ENCODE assay signal across 16 cellular contexts in the genomic region with DNA sequence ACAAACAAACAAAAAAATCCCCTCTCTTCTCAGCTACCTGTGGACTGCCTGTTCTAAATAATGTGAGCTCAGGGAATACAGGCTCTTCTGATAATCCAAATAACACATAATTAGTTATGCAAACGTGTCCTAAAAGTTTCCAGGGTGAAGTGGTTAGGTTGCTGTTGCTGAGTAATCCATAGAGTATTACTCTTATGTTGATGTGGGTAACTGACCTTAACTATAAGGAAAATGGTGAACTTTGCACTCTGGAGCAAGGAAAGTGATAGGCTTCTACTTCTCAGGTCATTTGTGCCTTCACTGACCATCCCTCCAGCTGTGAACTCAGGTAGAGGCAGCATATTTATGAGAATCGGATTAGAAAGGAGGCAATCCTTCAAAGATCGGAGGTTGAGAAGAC. TPM values are rescaled to one million over a fixed set of nuclear protein-coding genes. Genes with fewer than 3 reads are reported as not detected.
DNase-seq lines count a peak whose midpoint lies in the region; ATAC-seq, FAIRE-seq and TF ChIP-seq lines count a peak whose summit lies in the region.
"Had no signal": no experiment of that assay in that cellular context is flagged by ENCODE, and none has a peak within 500 bp of the region (broad histone marks: within the 10 kb centered on the region; RNA-seq: fewer than 3 reads in every experiment).

No MANE protein-coding gene starts in this region.

- 51% methylated on average over 3 of the region's 3 CpGs for WGBS in GM12878 (ENCODE audit: insufficient coverage, insufficient replicate concordance, low lambda C conversion rate, missing lambda C conversion rate)

- H3K9ac ChIP-seq in GM12878 (ENCODE audit: control insufficient read depth, insufficient read depth, low read length) = no peak overlapping the region

- H3K4me1 ChIP-seq in GM12878 (ENCODE audit: control insufficient read depth, insufficient read depth, low read length) (peaks cover 53% of the 10 kb centered on the region), gastrocnemius medialis (peaks cover 16 to 52% of the 10 kb centered on the region in 2 donors)

- H3K36me3 Mint-ChIP-seq in CD4-positive, alpha-beta T cell (ENCODE audit: low read depth) = peaks cover 82% of the 10 kb centered on the region
- peaks cover 12% of the 10 kb centered on the region for H3K36me3 Mint-ChIP-seq in IgD-negative memory B cell

- no peak for TF ChIP-seq CTCF in CD4-positive, alpha-beta T cell (IDR thresholded peaks at IDR 0.05)
- TF ChIP-seq CTCF in GM12878 (IDR thresholded peaks at IDR 0.05 in 2 of 3, conservative IDR thresholded peaks at IDR 0.05 in 1 of 3; ENCODE audit: control insufficient read depth in 2 of 3, extremely low read depth in 1 of 3, insufficient read depth in 1 of 3, low read depth in 3 of 3, low read length in 3 of 3) (no peak), gastrocnemius medialis (IDR thresholded peaks at IDR 0.05 in 4 of 5, conservative IDR thresholded peaks at IDR 0.05 in 1 of 5) (no peak)

- peak overlapping the region; percentile 94 for H3K27ac Mint-ChIP-seq in CD4-positive, alpha-beta T cell
- H3K27ac Mint-ChIP-seq in IgD-negative memory B cell = peak overlapping the region; percentile 7 to 93 (median 78)

- intact Hi-C loops in CD4-positive, alpha-beta T cell (cut with DNase I, micrococcal nuclease) = loop anchor here in 1 of 2 experiments (5.0 kb wide), 1 partner anchor 35 kb away; no protein-coding TSS in a partner anchor
- intact Hi-C loops in GM12878 (cut with micrococcal nuclease; ENCODE audit: unreplicated experiment) = no loop called here
- intact Hi-C loops in gastrocnemius medialis (cut with DNase I; ENCODE audit: low total_unique reads) = no loop called here

- H3K4me3 Mint-ChIP-seq in CD4-positive, alpha-beta T cell = peak overlapping the region; percentile 61
- H3K4me3 Mint-ChIP-seq in IgD-negative memory B cell = peak overlapping the region; percentile 42 to 86 (median 61)

- no peaks in the 10 kb centered on the region; the same call in none of the 2 replicates for H4K20me1 ChIP-seq in GM12878 (ENCODE audit: control insufficient read depth, insufficient read depth)

- H3K9me3 Mint-ChIP-seq in CD4-positive, alpha-beta T cell = no peaks in the 10 kb centered on the region
- H3K9me3 Mint-ChIP-seq in IgD-negative memory B cell = no peaks in the 10 kb centered on the region

- no peaks in the 10 kb centered on the region for H3K9me3 ChIP-seq in CD4-positive, alpha-beta T cell (ENCODE audit: control insufficient read depth, low read length)
- H3K9me3 ChIP-seq in GM12878 (replicated peaks; ENCODE audit: control insufficient read depth, insufficient read depth, low read length) (no peaks in the 10 kb centered on the region), gastrocnemius medialis (no peaks in the 10 kb centered on the region)

- no peak overlapping the region for H2AFZ ChIP-seq in GM12878 (ENCODE audit: control insufficient read depth, low read depth, low read length)

- FAIRE-seq in GM12878 (lab: Jason Lieb, UNC) = no peak
- FAIRE-seq: HepG2 had no signal

- in situ Hi-C loops in GM12878 (cut with MboI) = no loop called here
- in situ Hi-C loops in gastrocnemius medialis (cut with MboI; ENCODE audit: low sequenced_read_pairs in 4 of 4) = loop anchor here in 1 of 4 donors (25.0 kb wide), 1 partner anchor 100 kb away; no protein-coding TSS in a partner anchor

- RAD21 ChIA-PET in GM12878 (lab: Charles Lee; ENCODE audit: unreplicated experiment) = interaction anchor here (1.0 to 9.6 kb wide), 6 partner anchors 9 to 356 kb away, joined by 3 to 109 read pairs (median 16); a partner anchor contains a TSS

- peaks cover 0 to 1% of the 10 kb centered on the region in 2 experiments; a peak in 3 of 4 replicates for H3K36me3 ChIP-seq in GM12878 (ENCODE audit: control insufficient read depth in 2 of 2, insufficient read depth in 2 of 2, low read length in 1 of 2)
- no peaks in the 10 kb centered on the region for H3K36me3 ChIP-seq in gastrocnemius medialis

- no peak for TF ChIP-seq EP300 in GM12878 (IDR thresholded peaks at IDR 0.05; ENCODE audit: borderline replicate concordance in 1 of 2, control insufficient read depth in 1 of 2, low read depth in 2 of 2, low read length in 2 of 2)

- H3K4me2 ChIP-seq in GM12878 (ENCODE audit: control insufficient read depth, insufficient read depth) = peak overlapping the region; percentile 57

- no peak for TF ChIP-seq POLR2A in GM12878 (IDR thresholded peaks at IDR 0.05; ENCODE audit: low read depth, low read length)
- TF ChIP-seq POLR2A in gastrocnemius medialis (IDR thresholded peaks at IDR 0.05) = no peak

- CTCF ChIA-PET in CD4-positive, alpha-beta T cell (lab: Charles Lee) = interaction anchor here (2.1 kb wide), 1 partner anchor 11 kb away, joined by 8 read pairs; no protein-coding TSS in a partner anchor
- CTCF ChIA-PET in GM12878 (lab: Yijun Ruan, JAX) = interaction anchor here (1.1 to 4.4 kb wide), 4 partner anchors 10 to 91 kb away, joined by 4 to 26 read pairs (median 14); no protein-coding TSS in a partner anchor

- BruUV-seq in GM12878 (replicated peaks; lab: Mats Ljungman, UMichigan) = no TSS peak

- no peaks in the 10 kb centered on the region for H3K27me3 Mint-ChIP-seq in CD4-positive, alpha-beta T cell
- peaks cover 2% of the 10 kb centered on the region for H3K27me3 Mint-ChIP-seq in IgD-negative memory B cell

- ATAC-seq in CD4-positive, alpha-beta T cell (ENCODE audit: poor library complexity) = no peak
- peak; percentile 4; the same call in 2 of the 3 replicates for ATAC-seq in GM12878
- no peak for ATAC-seq in gastrocnemius medialis
- ATAC-seq in GM21515 (IDR thresholded peaks at IDR 0.05; ENCODE audit: unreplicated experiment) = no peak
- ATAC-seq in HG02759 (IDR thresholded peaks at IDR 0.05; ENCODE audit: unreplicated experiment) = no peak
- ATAC-seq: HepG2 had no signal

- H3K27ac ChIP-seq in CD4-positive, alpha-beta T cell (ENCODE audit: low read depth, low read length) = no peak overlapping the region
- H3K27ac ChIP-seq in GM12878 (ENCODE audit: control insufficient read depth, insufficient read depth) = peak overlapping the region; percentile 35; the same call in 1 of the 2 replicates
- H3K27ac ChIP-seq in gastrocnemius medialis = peak overlapping the region in 3 of 4 donors; percentile 72 to 81 (median 74)

- no peaks in the 10 kb centered on the region for H3K27me3 ChIP-seq in CD4-positive, alpha-beta T cell (ENCODE audit: control insufficient read depth, insufficient read depth, low read length)
- H3K27me3 ChIP-seq in GM12878 (replicated peaks in 1 of 2; ENCODE audit: control insufficient read depth in 2 of 2, insufficient read depth in 2 of 2, low read length in 1 of 2) (no peaks in the 10 kb centered on the region), gastrocnemius medialis (no peaks in the 10 kb centered on the region)

- no peak for TF ChIP-seq RAD21 in GM12878 (IDR thresholded peaks at IDR 0.05; ENCODE audit: insufficient read depth, low read depth, low read length)

- POLR2A ChIA-PET in CD4-positive, alpha-beta T cell (lab: Charles Lee) = interaction anchor here (0.6 to 4.1 kb wide), 4 partner anchors 11 to 86 kb away, joined by 3 to 12 read pairs (median 8); no protein-coding TSS in a partner anchor
- POLR2A ChIA-PET in GM12878 (lab: Charles Lee) = interaction anchor here (1.7 to 5.1 kb wide), 5 partner anchors 9 to 18 kb away, joined by 4 to 26 read pairs (median 8); no protein-coding TSS in a partner anchor

- peaks cover 84% of the 10 kb centered on the region for H3K79me2 ChIP-seq in GM12878 (ENCODE audit: control insufficient read depth, insufficient read depth, low read length)

- SMC1A ChIA-PET in GM12878 (lab: Charles Lee; ENCODE audit: uncharacterized antibody, unreplicated experiment) = interaction anchor here (1.0 to 9.0 kb wide), 15 partner anchors 9 to 438 kb away, joined by 3 to 112 read pairs (median 6); a partner anchor contains a TSS

- no peak for DNase-seq in CD4-positive, alpha-beta T cell
- DNase-seq in GM12878 (ENCODE audit: low read depth, low spot score) (no peak), gastrocnemius medialis (no peak), H4 (ENCODE audit: low spot score) (no peak)
- DNase-seq in stimulated activated CD4-positive, alpha-beta T cell treated with anti-CD3 and anti-CD28 coated beads, Interleukin-15, amount 100 ng/mL, for 24 hours = no peak
- DNase-seq: activated CD4-positive, CD25-positive, alpha-beta regulatory T cell; midbrain; NCI-H1436; NCI-H526 treated with DMSO at 0.1 percent for 48 hours; SIG-M5; stimulated activated CD4-positive, alpha-beta T cell treated with anti-CD3 and anti-CD28 coated beads, Interleukin-2, amount 100 ng/mL, for 48 hours; stimulated activated naive CD4-positive, alpha-beta T cell treated with Interleukin-2 at 50 U/mL for 16 hours had no signal

- peaks cover 89% of the 10 kb centered on the region for H3K4me1 Mint-ChIP-seq in CD4-positive, alpha-beta T cell (ENCODE audit: low read depth)
- H3K4me1 Mint-ChIP-seq in IgD-negative memory B cell = peaks cover 57 to 74% (median 73%) of the 10 kb centered on the region in 3 donors

- no peak overlapping the region for H3K4me3 ChIP-seq in GM12878
- H3K4me3 ChIP-seq in gastrocnemius medialis = no peak overlapping the region

RNA-seq across cellular contexts. Expression of a gene that starts 19.9 kb away (rescaled TPM):
- 100 to 1,000 TPM; 268 to 273 TPM for total RNA-seq in CD4-positive, alpha-beta T cell
- polyA plus RNA-seq in IgD-negative memory B cell (498 TPM), GM12878 (2011; rRNA removed) (202 and 343 TPM in 2 replicates), GM12878 (2014; fragmentation: Illumina TruSeq; extraction: Trizol) (432 and 447 TPM in 2 replicates), GM12878 (2014; fragmentation: Nextera tagmentation; extraction: Ambion mirVana) (100 to 1,000 TPM in 1 of 2 experiments, 10 to 100 TPM in 1; 93.8 to 104 TPM), GM12878 (2014; rRNA removed) (232 and 241 TPM in 2 replicates), GM12878 (2016; fragmentation: Nextera tagmentation; extraction: Ambion mirVana) (100 to 1,000 TPM; 267 to 272 TPM)
- 67.4 and 69.4 TPM in 2 replicates for total RNA-seq in GM12878 (2013; cell fraction: nucleolus; rRNA removed)
- total RNA-seq in GM12878 (2014; rRNA removed) (279 and 294 TPM in 2 replicates), GM12878 (2014; rRNA removed; fragmentation: Illumina TruSeq; extraction: Trizol) (206 and 211 TPM in 2 replicates), GM12878 (2021) (315 and 317 TPM in 2 replicates), gastrocnemius medialis (10 to 100 TPM; 39.1 to 69.6 (median 59.6) TPM)
- polyA plus RNA-seq in GM12878 (2011; ENCODE audit: low read depth) = 183 TPM
- 285 and 339 TPM in 2 replicates for polyA plus RNA-seq in GM12878 (2011; cell fraction: cytosol; rRNA removed)
- 202 and 358 TPM in 2 replicates for polyA plus RNA-seq in GM12878 (2011; cell fraction: nucleus; rRNA removed)
- polyA plus RNA-seq in GM12878 (2012) = 215 and 225 TPM in 2 replicates
- 303 and 349 TPM in 2 replicates for polyA minus RNA-seq in GM12878 (2011; rRNA and poly(A)+ RNA removed)
- 122 and 136 TPM in 2 replicates for polyA minus RNA-seq in GM12878 (2011; cell fraction: cytosol; rRNA and poly(A)+ RNA removed)
- 53.2 and 119 TPM in 2 replicates for polyA minus RNA-seq in GM12878 (2011; cell fraction: nucleus; rRNA and poly(A)+ RNA removed)
- 244 and 262 TPM in 2 replicates for total RNA-seq in H4 (2014; rRNA removed; shearing (Covaris generic))
- total RNA-seq: HepG2 had no signal
